28 cellular contexts compared by ENCODE assay signal in genomic region chr14:100623557-100623956, GRCh38. TPM values are rescaled to one million over a fixed set of nuclear protein-coding genes. Genes with fewer than 3 reads are reported as not detected.
"Had no signal": no experiment of that assay in that cellular context is flagged by ENCODE, and none has a peak within 500 bp of the region (broad histone marks: within the 10 kb centered on the region; RNA-seq: fewer than 3 reads in every experiment).

No MANE protein-coding gene starts in this region.

- ATAC-seq: effector memory CD8-positive, alpha-beta T cell; left lobe of liver; naive thymus-derived CD8-positive, alpha-beta T cell; sciatic nerve; stimulated activated naive CD8-positive, alpha-beta T cell treated with anti-CD3 and anti-CD28 coated beads, Interleukin-15, amount 100 ng/mL, for 72 hours had no signal

- DNase-seq: effector memory CD8-positive, alpha-beta T cell; erythroblast; esophagus squamous epithelium; foreskin melanocyte; hypothalamus; immature natural killer cell; mammary epithelial cell; mesendoderm; naive thymus-derived CD8-positive, alpha-beta T cell; nucleus accumbens; stimulated activated CD4-positive, alpha-beta T cell treated with anti-CD3 and anti-CD28 coated beads, Interleukin-12 subunit alpha, Interleukin-12 subunit beta, amount 100 ng/mL, for 4 hours; stimulated activated CD4-positive, alpha-beta T cell treated with anti-CD3 and anti-CD28 coated beads, Interleukin-1b, Interleukin-23, amount 100 ng/mL, for 48 hours; stimulated activated CD4-positive, alpha-beta T cell treated with anti-CD3 and anti-CD28 coated beads, Interleukin-4, amount 100 ng/mL, for 1 hour; stimulated activated CD8-positive, alpha-beta memory T cell treated with anti-CD3 and anti-CD28 coated beads, Interleukin-4, amount 100 ng/mL, for 48 hours; stimulated activated naive CD4-positive, alpha-beta T cell; stimulated activated naive CD8-positive, alpha-beta T cell treated with anti-CD3 and anti-CD28 coated beads, Interleukin-15, amount 100 ng/mL, for 72 hours; trophoblast cell had no signal

- H3K36me3 ChIP-seq: esophagus squamous epithelium, ovary, suprapubic skin, vagina had no signal

- H3K9me3 ChIP-seq: esophagus squamous epithelium, ovary, suprapubic skin, vagina had no signal

- H3K4me3 Mint-ChIP-seq: effector memory CD8-positive, alpha-beta T cell; immature natural killer cell; naive thymus-derived CD8-positive, alpha-beta T cell; neural crest cell; stimulated activated naive CD8-positive, alpha-beta T cell treated with anti-CD3 and anti-CD28 coated beads, Interleukin-15, amount 100 ng/mL, for 72 hours had no signal

- H3K4me2 ChIP-seq: smooth muscle cell had no signal

- H3K27me3 Mint-ChIP-seq: stimulated activated naive CD8-positive, alpha-beta T cell treated with anti-CD3 and anti-CD28 coated beads, Interleukin-15, amount 100 ng/mL, for 72 hours had no signal

- FAIRE-seq: endometrium had no signal

- H3K27ac Mint-ChIP-seq: effector memory CD8-positive, alpha-beta T cell; immature natural killer cell; progenitor cell of endocrine pancreas; stimulated activated naive CD8-positive, alpha-beta T cell treated with anti-CD3 and anti-CD28 coated beads, Interleukin-15, amount 100 ng/mL, for 72 hours had no signal

- H3K9me3 Mint-ChIP-seq: neural crest cell; stimulated activated naive CD8-positive, alpha-beta T cell treated with anti-CD3 and anti-CD28 coated beads, Interleukin-15, amount 100 ng/mL, for 72 hours had no signal

- H3K4me3 ChIP-seq: coronary artery, esophagus squamous epithelium, ovary, smooth muscle cell, suprapubic skin, vagina had no signal

- H3K27me3 ChIP-seq: ovary, vagina had no signal

- H3K27ac ChIP-seq: coronary artery, esophagus squamous epithelium, ovary, suprapubic skin, vagina had no signal

RNA-seq across cellular contexts. Expression of gene BEGAIN, which starts 36.3 kb away (rescaled TPM):
- total RNA-seq: myocyte had no signal
- polyA plus RNA-seq: immature natural killer cell had no signal
